ENCODE assay signal across 1 cellular context in the genomic region with DNA sequence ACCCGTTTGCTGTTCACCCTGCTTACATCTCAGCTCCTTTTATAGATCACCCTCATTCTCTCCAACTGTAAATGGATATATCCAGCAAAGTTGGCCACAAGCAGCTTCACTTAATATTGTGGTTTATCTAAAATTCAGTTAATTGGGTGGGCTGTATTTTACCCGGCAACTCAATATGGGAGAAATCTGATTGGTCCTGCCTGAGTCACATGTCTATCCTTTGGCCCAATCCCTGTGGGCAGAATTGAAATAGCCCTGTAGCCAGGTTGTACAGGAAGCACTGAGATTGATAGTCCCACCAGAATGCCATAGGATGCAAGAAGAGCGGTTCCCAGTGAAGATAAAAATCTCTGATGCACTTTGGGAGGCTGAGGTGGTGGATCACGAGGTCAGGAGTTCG.
TF ChIP-seq lines count a peak whose summit lies in the region.

No MANE protein-coding gene starts in this region.

TF ChIP-seq in HCT116, 20 proteins besides CTCF, POLR2A, EP300 and RAD21 (continued from another document):
- no peak for TF ChIP-seq TCF7L2 (IDR thresholded peaks at IDR 0.05; ENCODE audit: borderline replicate concordance, extremely low read depth, insufficient read depth, insufficient read length)
